Comparison of ENCODE assay signal across 3 cellular contexts in genomic region chr6:150435360-150435759, GRCh38.
TF ChIP-seq lines count a peak whose summit lies in the region.

No MANE protein-coding gene starts in this region.

TF ChIP-seq in HepG2, 621 proteins besides CTCF, POLR2A, EP300 and RAD21:
- TF ChIP-seq, protein P1, sequence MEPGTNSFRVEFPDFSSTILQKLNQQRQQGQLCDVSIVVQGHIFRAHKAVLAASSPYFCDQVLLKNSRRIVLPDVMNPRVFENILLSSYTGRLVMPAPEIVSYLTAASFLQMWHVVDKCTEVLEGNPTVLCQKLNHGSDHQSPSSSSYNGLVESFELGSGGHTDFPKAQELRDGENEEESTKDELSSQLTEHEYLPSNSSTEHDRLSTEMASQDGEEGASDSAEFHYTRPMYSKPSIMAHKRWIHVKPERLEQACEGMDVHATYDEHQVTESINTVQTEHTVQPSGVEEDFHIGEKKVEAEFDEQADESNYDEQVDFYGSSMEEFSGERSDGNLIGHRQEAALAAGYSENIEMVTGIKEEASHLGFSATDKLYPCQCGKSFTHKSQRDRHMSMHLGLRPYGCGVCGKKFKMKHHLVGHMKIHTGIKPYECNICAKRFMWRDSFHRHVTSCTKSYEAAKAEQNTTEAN (CRISPR knock-in tag; conservative IDR thresholded peaks at IDR 0.05), result no peak
- TF ChIP-seq ATF7 (IDR thresholded peaks at IDR 0.05) (peak; percentile 57), ATF7 (CRISPR knock-in tag; IDR thresholded peaks at IDR 0.05) (no peak), CREB1 (IDR thresholded peaks at IDR 0.05) (peak; percentile 65), CREB1 (CRISPR knock-in tag; IDR thresholded peaks at IDR 0.05) (no peak)

TF ChIP-seq in HEK293, 187 proteins besides CTCF, POLR2A, EP300 and RAD21:
- TF ChIP-seq, protein P2, sequence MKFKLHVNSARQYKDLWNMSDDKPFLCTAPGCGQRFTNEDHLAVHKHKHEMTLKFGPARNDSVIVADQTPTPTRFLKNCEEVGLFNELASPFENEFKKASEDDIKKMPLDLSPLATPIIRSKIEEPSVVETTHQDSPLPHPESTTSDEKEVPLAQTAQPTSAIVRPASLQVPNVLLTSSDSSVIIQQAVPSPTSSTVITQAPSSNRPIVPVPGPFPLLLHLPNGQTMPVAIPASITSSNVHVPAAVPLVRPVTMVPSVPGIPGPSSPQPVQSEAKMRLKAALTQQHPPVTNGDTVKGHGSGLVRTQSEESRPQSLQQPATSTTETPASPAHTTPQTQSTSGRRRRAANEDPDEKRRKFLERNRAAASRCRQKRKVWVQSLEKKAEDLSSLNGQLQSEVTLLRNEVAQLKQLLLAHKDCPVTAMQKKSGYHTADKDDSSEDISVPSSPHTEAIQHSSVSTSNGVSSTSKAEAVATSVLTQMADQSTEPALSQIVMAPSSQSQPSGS (tag by site-specific recombination; IDR thresholded peaks at IDR 0.05; ENCODE audit: low read depth), result 0 out of 2 replicates have a peak, but pooled peaks have one; percentile 9
- no peak for TF ChIP-seq ZBTB20 (tag by site-specific recombination; IDR thresholded peaks at IDR 0.05)

TF ChIP-seq in K562, 482 proteins besides CTCF, POLR2A, EP300 and RAD21:
- TF ChIP-seq CBFA2T2 (conservative IDR thresholded peaks at IDR 0.05) (no peak), ZNF175 (CRISPR knock-in tag; IDR thresholded peaks at IDR 0.05; ENCODE audit: low read depth) (0 out of 2 replicates have a peak, but pooled peaks have one; percentile 15), THRAP3 (IDR thresholded peaks at IDR 0.05; ENCODE audit: borderline replicate concordance) (no peak)
